Comparison of ENCODE assay signal across 25 cellular contexts in genomic region chr14:97143011-97143410, GRCh38.
"Had no signal": no experiment of that assay in that cellular context is flagged by ENCODE, and none has a peak within 500 bp of the region (broad histone marks: within the 10 kb centered on the region; RNA-seq: fewer than 3 reads in every experiment).

No MANE protein-coding gene starts in this region.

- DNase-seq: colonic mucosa; cortex of kidney; dermis blood vessel endothelial cell; dorsolateral prefrontal cortex; effector CD4-positive, alpha-beta T cell; effector CD8-positive, alpha-beta T cell; effector memory CD4-positive, alpha-beta T cell; effector memory CD8-positive, alpha-beta T cell; endodermal cell; erythroblast; esophagus squamous epithelium; foreskin fibroblast; foreskin keratinocyte; foreskin melanocyte; gastrocnemius medialis; glutamatergic neuron; heart left ventricle; heart right ventricle had no signal

- H3K27ac Mint-ChIP-seq: dendritic cell treated with granulocyte-macrophage colony-stimulating factor and Interleukin-4, amounts not matched to agents 40 ng/mL and 50 ng/mL, for 4 days; effector memory CD8-positive, alpha-beta T cell; endodermal cell had no signal

- H3K36me3 ChIP-seq: colonic mucosa, esophagus muscularis mucosa, esophagus squamous epithelium, gastrocnemius medialis, gastroesophageal sphincter, heart left ventricle, heart right ventricle had no signal

- ATAC-seq: effector memory CD8-positive, alpha-beta T cell; esophagus mucosa; foreskin keratinocyte; gastrocnemius medialis; gastroesophageal sphincter; heart left ventricle; heart right ventricle had no signal

- H3K27me3 ChIP-seq: colonic mucosa, gastrocnemius medialis had no signal

- H3K4me3 ChIP-seq: colonic mucosa, coronary artery, dorsolateral prefrontal cortex, esophagus muscularis mucosa, esophagus squamous epithelium, gastrocnemius medialis, gastroesophageal sphincter, heart left ventricle, heart right ventricle, hepatocyte had no signal

- H3K79me2 ChIP-seq: hepatocyte had no signal

- H3K4me1 ChIP-seq: colonic mucosa, esophagus muscularis mucosa, esophagus squamous epithelium, foreskin keratinocyte, gastrocnemius medialis, gastroesophageal sphincter, heart left ventricle, heart right ventricle had no signal

- H3K9me3 Mint-ChIP-seq: dendritic cell treated with granulocyte-macrophage colony-stimulating factor and Interleukin-4, amounts not matched to agents 40 ng/mL and 50 ng/mL, for 4 days; effector memory CD8-positive, alpha-beta T cell; endodermal cell had no signal

- H3K27ac ChIP-seq: colonic mucosa, coronary artery, dorsolateral prefrontal cortex, epithelial cell of prostate, esophagus muscularis mucosa, esophagus squamous epithelium, foreskin keratinocyte, gastrocnemius medialis, gastroesophageal sphincter, heart left ventricle, heart right ventricle, hepatocyte had no signal

- H2AFZ ChIP-seq: hepatocyte had no signal

- H3K4me3 Mint-ChIP-seq: dendritic cell treated with granulocyte-macrophage colony-stimulating factor and Interleukin-4, amounts not matched to agents 40 ng/mL and 50 ng/mL, for 4 days; effector memory CD8-positive, alpha-beta T cell; endodermal cell had no signal

- H3K4me2 ChIP-seq: hepatocyte had no signal

- H3K9me3 ChIP-seq: colonic mucosa, esophagus muscularis mucosa, esophagus squamous epithelium, gastrocnemius medialis, gastroesophageal sphincter, heart left ventricle, heart right ventricle had no signal

- H3K27me3 Mint-ChIP-seq: dendritic cell treated with granulocyte-macrophage colony-stimulating factor and Interleukin-4, amounts not matched to agents 40 ng/mL and 50 ng/mL, for 4 days had no signal
